Comparison of ENCODE assay signal across 19 cellular contexts in genomic region chrX:46820391-46821100, GRCh38. TPM values are rescaled to one million over a fixed set of nuclear protein-coding genes. Genes with fewer than 3 reads are reported as not detected.
DNase-seq lines count a peak whose midpoint lies in the region; ATAC-seq and TF ChIP-seq lines count a peak whose summit lies in the region.
"Had no signal": no experiment of that assay in that cellular context is flagged by ENCODE, and none has a peak within 500 bp of the region (broad histone marks: within the 10 kb centered on the region; RNA-seq: fewer than 3 reads in every experiment).

No MANE protein-coding gene starts in this region.

- H3K27me3 ChIP-seq in mammary epithelial cell (ENCODE audit: insufficient read depth, low read length) (no peaks in the 10 kb centered on the region), breast epithelium (peaks cover 0 to 21% of the 10 kb centered on the region in 2 donors)

- BruUV-seq in mammary epithelial cell (replicated peaks; lab: Mats Ljungman, UMichigan): no TSS peak

- no peak for TF ChIP-seq POLR2A in breast epithelium (IDR thresholded peaks at IDR 0.05)

- 44% methylated on average over 4 of the region's 4 CpGs for WGBS in mammary epithelial cell (ENCODE audit: low coverage, missing lambda C conversion rate)

- TF ChIP-seq CTCF in mammary epithelial cell (conservative IDR thresholded peaks at IDR 0.05 in 1 of 2, IDR thresholded peaks at IDR 0.05 in 1 of 2; ENCODE audit: extremely low read depth in 1 of 2, insufficient read depth in 1 of 2, low read depth in 1 of 2, low read length in 2 of 2) (no peak), breast epithelium (IDR thresholded peaks at IDR 0.05) (no peak), endothelial cell (IDR thresholded peaks at IDR 0.05; ENCODE audit: unreplicated experiment) (no peak)

- in situ Hi-C loops in mammary epithelial cell (cut with MboI; ENCODE audit: low sequenced_read_pairs in 2 of 2): no loop called here

- no peaks in the 10 kb centered on the region for H3K27me3 Mint-ChIP-seq in endothelial cell (ENCODE audit: unreplicated experiment)
- H3K27me3 Mint-ChIP-seq: B cell; CD4-positive, alpha-beta T cell had no signal

- H3K36me3 Mint-ChIP-seq in endothelial cell (ENCODE audit: low read depth, unreplicated experiment): no peaks in the 10 kb centered on the region

- H3K9ac ChIP-seq in mammary epithelial cell (ENCODE audit: insufficient read depth, low read length): peak overlapping the region; percentile 0

- peak overlapping the region; percentile 51 for H2AFZ ChIP-seq in mammary epithelial cell (ENCODE audit: low read depth, low read length)

- ATAC-seq in HG02852 (IDR thresholded peaks at IDR 0.05; ENCODE audit: unreplicated experiment): no peak

- dilution Hi-C loops in mammary epithelial cell (cut with HindIII; ENCODE audit: low sequenced_read_pairs): no loop called here

- H3K9me3 Mint-ChIP-seq in endothelial cell (ENCODE audit: unreplicated experiment): no peaks in the 10 kb centered on the region

- peak; percentile 31 for DNase-seq in mammary epithelial cell
- DNase-seq in breast epithelium (ENCODE audit: low spot score in 2 of 2): no peak
- DNase-seq in endothelial cell (ENCODE audit: low spot score): no peak
- DNase-seq in islet precursor cell: peak; percentile 65
- DNase-seq in DMS 273 (lab: John Stamatoyannopoulos, UW; ENCODE audit: unreplicated experiment): no peak
- no peak for DNase-seq in activated naive CD4-positive, alpha-beta T cell treated with Interleukin-2 at 50 U/mL for 16 hours
- DNase-seq: 8988T; ACHN; C1 segment of cervical spinal cord; CD4-positive, alpha-beta T cell; DMS153; DMS79 treated with DMSO at 0.1 percent for 48 hours; EL; GDM1; GOT3; H9 had no signal

- peaks cover 19% of the 10 kb centered on the region for H3K4me1 Mint-ChIP-seq in endothelial cell (ENCODE audit: unreplicated experiment)
- H3K4me1 Mint-ChIP-seq: B cell, H9 had no signal

- CTCF ChIA-PET in mammary epithelial cell (lab: Charles Lee; ENCODE audit: low non-redundant PET): no interaction called here

- H3K4me2 ChIP-seq in mammary epithelial cell (ENCODE audit: insufficient read depth, low read depth, low read length): no peak overlapping the region

- no peak overlapping the region for H3K27ac ChIP-seq in mammary epithelial cell (ENCODE audit: insufficient read depth, low read depth, low read length)
- peak overlapping the region in 1 of 2 donors; percentile 61 for H3K27ac ChIP-seq in breast epithelium

- peak overlapping the region; percentile 95 for H3K27ac Mint-ChIP-seq in endothelial cell (ENCODE audit: unreplicated experiment)
- H3K27ac Mint-ChIP-seq: B cell; CD4-positive, alpha-beta T cell; H9; IgD-negative memory B cell had no signal

- H3K9me3 ChIP-seq in mammary epithelial cell (replicated peaks; ENCODE audit: insufficient read depth, low read length) (no peaks in the 10 kb centered on the region), breast epithelium (no peaks in the 10 kb centered on the region)

- intact Hi-C loops in mammary epithelial cell (cut with micrococcal nuclease): no loop called here
- intact Hi-C loops in breast epithelium (cut with DNase I; ENCODE audit: low total_unique reads): no loop called here

- H3K4me1 ChIP-seq in mammary epithelial cell (ENCODE audit: insufficient read depth, low read length) (peaks cover 19% of the 10 kb centered on the region), breast epithelium (no peaks in the 10 kb centered on the region)

- H3K36me3 ChIP-seq in mammary epithelial cell (ENCODE audit: insufficient read depth, low read length) (no peaks in the 10 kb centered on the region), breast epithelium (no peaks in the 10 kb centered on the region)

- H3K79me2 ChIP-seq in mammary epithelial cell (ENCODE audit: insufficient read depth, low read length): no peaks in the 10 kb centered on the region

- no peak overlapping the region for H3K4me3 Mint-ChIP-seq in endothelial cell (ENCODE audit: unreplicated experiment)
- H3K4me3 Mint-ChIP-seq: B cell; CD4-positive, alpha-beta T cell; H9; IgD-negative memory B cell had no signal

- H3K4me3 ChIP-seq in mammary epithelial cell (replicated peaks in 1 of 3; ENCODE audit: insufficient read depth in 1 of 3, low read depth in 2 of 3, low read length in 3 of 3) (no peak overlapping the region), breast epithelium (no peak overlapping the region)

- H4K20me1 ChIP-seq in mammary epithelial cell (ENCODE audit: insufficient read depth, low read length): no peaks in the 10 kb centered on the region

RNA-seq across cellular contexts. Expression of gene RP2, which starts 16.3 kb away (rescaled TPM):
- 10 to 100 TPM; 12.8 to 27.2 TPM for total RNA-seq in mammary epithelial cell
- 7.2 TPM for polyA plus RNA-seq in mammary epithelial cell
- 9.5 TPM for polyA minus RNA-seq in mammary epithelial cell
- total RNA-seq in breast epithelium: 10 to 100 TPM; 11.8 to 13.8 (median 12.5) TPM
- 16.6 TPM for total RNA-seq in endothelial cell (ENCODE audit: unreplicated experiment)

Comparison
In these comparisons a context has a peak if more than half of its experiments do, and no peak if none do; other contexts are left out.
1. DNase-seq: peak in mammary epithelial cell (single experiment) and islet precursor cell (single experiment); none in breast epithelium (0 of 2), endothelial cell (single experiment), DMS 273 (single experiment) and activated naive CD4-positive, alpha-beta T cell treated with Interleukin-2 at 50 U/mL for 16 hours (single experiment).